10 cellular contexts compared by ENCODE assay signal in the genomic region with DNA sequence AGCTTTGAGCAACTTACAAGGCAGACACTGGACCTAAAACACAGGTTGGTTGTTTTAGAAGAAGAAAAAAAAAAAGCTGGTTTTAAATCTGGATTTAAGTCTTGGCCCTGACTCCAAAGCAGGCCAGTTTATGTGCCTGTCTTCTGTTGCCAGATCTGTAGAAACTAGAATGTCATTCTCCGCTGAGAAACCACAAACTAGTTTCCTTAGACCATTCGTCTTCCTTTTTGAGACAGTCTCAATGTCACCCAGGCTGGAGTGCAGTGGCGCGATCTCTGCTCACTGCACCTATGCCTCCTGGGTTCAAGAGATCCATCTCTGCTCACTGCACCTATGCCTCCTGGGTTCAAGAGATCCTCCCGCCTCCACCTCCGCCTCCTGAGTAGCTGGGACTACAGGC. TPM values are rescaled to one million over a fixed set of nuclear protein-coding genes. Genes with fewer than 3 reads are reported as not detected.
DNase-seq lines count a peak whose midpoint lies in the region; ATAC-seq and TF ChIP-seq lines count a peak whose summit lies in the region.
"Had no signal": no experiment of that assay in that cellular context is flagged by ENCODE, and none has a peak within 500 bp of the region (broad histone marks: within the 10 kb centered on the region; RNA-seq: fewer than 3 reads in every experiment).

No MANE protein-coding gene starts in this region.

- in situ Hi-C loops in gastrocnemius medialis (cut with MboI; ENCODE audit: low sequenced_read_pairs in 4 of 4) = no loop called here

- H3K27ac ChIP-seq in gastrocnemius medialis = peak overlapping the region in 1 of 4 donors; percentile 44

- peaks cover 2% of the 10 kb centered on the region for H3K36me3 Mint-ChIP-seq in T-cell
- H3K36me3 Mint-ChIP-seq in effector memory CD8-positive, alpha-beta T cell (ENCODE audit: insufficient read depth) = no peaks in the 10 kb centered on the region

- TF ChIP-seq POLR2A in gastrocnemius medialis (IDR thresholded peaks at IDR 0.05) = no peak

- H3K27me3 Mint-ChIP-seq in T-cell = no peaks in the 10 kb centered on the region
- H3K27me3 Mint-ChIP-seq in effector memory CD8-positive, alpha-beta T cell = no peaks in the 10 kb centered on the region

- H3K27me3 ChIP-seq in gastrocnemius medialis = no peaks in the 10 kb centered on the region

- peak overlapping the region in 1 of 2 donors; percentile 34 for H3K27ac Mint-ChIP-seq in T-cell
- H3K27ac Mint-ChIP-seq in effector memory CD8-positive, alpha-beta T cell = no peak overlapping the region
- H3K27ac Mint-ChIP-seq: nephron had no signal

- DNase-seq in EH (ENCODE audit: low read depth) (peak; percentile 8), T-cell (no peak), gastrocnemius medialis (no peak), SW 1271 (lab: John Stamatoyannopoulos, UW) (no peak), SKM-1 treated with dmso at 0.1 percent for 144 hours (lab: John Stamatoyannopoulos, UW; ENCODE audit: unreplicated experiment) (no peak)
- DNase-seq in effector memory CD8-positive, alpha-beta T cell = no peak
- DNase-seq: activated effector memory CD4-positive, alpha-beta T cell treated with anti-CD3 and anti-CD28 coated beads, Interleukin-2, amount 50 U/mL, for 16 hours had no signal

- TF ChIP-seq CTCF in gastrocnemius medialis (IDR thresholded peaks at IDR 0.05 in 4 of 5, conservative IDR thresholded peaks at IDR 0.05 in 1 of 5) = no peak

- H3K4me3 Mint-ChIP-seq in T-cell = no peak overlapping the region
- no peak overlapping the region for H3K4me3 Mint-ChIP-seq in effector memory CD8-positive, alpha-beta T cell
- H3K4me3 Mint-ChIP-seq: nephron had no signal

- no peaks in the 10 kb centered on the region for H3K9me3 ChIP-seq in gastrocnemius medialis

- intact Hi-C loops in gastrocnemius medialis (cut with DNase I; ENCODE audit: low total_unique reads) = no loop called here

- CTCF ChIA-PET in T-cell (lab: Charles Lee) = interaction anchor here in 1 of 2 donors (0.5 kb wide), 1 partner anchor 17 kb away, joined by 3 read pairs; no protein-coding TSS in a partner anchor

- H3K4me1 Mint-ChIP-seq in T-cell = peaks cover 10 to 21% (median 13%) of the 10 kb centered on the region in 3 donors
- H3K4me1 Mint-ChIP-seq in effector memory CD8-positive, alpha-beta T cell (ENCODE audit: low read depth in 2 of 2) = no peaks in the 10 kb centered on the region

- H3K9me3 Mint-ChIP-seq in T-cell = no peaks in the 10 kb centered on the region
- peaks cover 0 to 2% of the 10 kb centered on the region in 2 donors for H3K9me3 Mint-ChIP-seq in effector memory CD8-positive, alpha-beta T cell
- H3K9me3 Mint-ChIP-seq: nephron had no signal

- peak; percentile 95 for ATAC-seq in GM19324 (IDR thresholded peaks at IDR 0.05; ENCODE audit: low FRiP score, unreplicated experiment)
- ATAC-seq in HG02943 (IDR thresholded peaks at IDR 0.05; ENCODE audit: low read depth, unreplicated experiment) = peak; percentile 99
- peak in 3 of 4 experiments; percentile 62 to 75 (median 63) for ATAC-seq in T-cell (replicated peaks in 1 of 4)
- ATAC-seq in gastrocnemius medialis = no peak
- ATAC-seq in effector memory CD8-positive, alpha-beta T cell (replicated peaks) = no peak

- no peak overlapping the region for H3K4me3 ChIP-seq in gastrocnemius medialis

- peaks cover 3 to 18% of the 10 kb centered on the region in 2 donors for H3K4me1 ChIP-seq in gastrocnemius medialis

- POLR2A ChIA-PET in T-cell (lab: Charles Lee) = interaction anchor here in 1 of 2 donors (0.6 kb wide), 1 partner anchor 9 kb away, joined by 5 read pairs; no protein-coding TSS in a partner anchor

- no peaks in the 10 kb centered on the region for H3K36me3 ChIP-seq in gastrocnemius medialis

RNA-seq across cellular contexts. Expression of a gene that starts 33.9 kb away (rescaled TPM):
- total RNA-seq in T-cell = 10 to 100 TPM; 33.7 to 44.7 (median 37.5) TPM
- total RNA-seq in gastrocnemius medialis = 10 to 100 TPM; 45.8 to 73.2 (median 70.1) TPM

Comparison
In these comparisons a context has a peak if more than half of its experiments do, and no peak if none do; other contexts are left out.
1. ATAC-seq: peak in GM19324 (single experiment), HG02943 (single experiment) and T-cell (3 of 4); none in gastrocnemius medialis (0 of 2) and effector memory CD8-positive, alpha-beta T cell (single experiment).